In genomic region chr7:10731253-10731773, GRCh38 we compare ENCODE assay signal across 4 cellular contexts.
"Had no signal": no experiment of that assay in that cellular context is flagged by ENCODE, and none has a peak within 500 bp of the region (broad histone marks: within the 10 kb centered on the region; RNA-seq: fewer than 3 reads in every experiment).

No MANE protein-coding gene starts in this region.

- H3K4me1 Mint-ChIP-seq: GM23338, H9 had no signal

- H3K4me3 Mint-ChIP-seq: GM23338, H9 had no signal

- H3K4me3 ChIP-seq: GM23338 had no signal

- H3K27ac Mint-ChIP-seq: GM23338, H9 had no signal

- DNase-seq: H9, HCEC 1CT, IMR-90 had no signal

- H3K9me3 Mint-ChIP-seq: GM23338 had no signal

- H3K4me2 ChIP-seq: GM23338 had no signal

- ATAC-seq: GM23338 had no signal
